24 cellular contexts compared by ENCODE assay signal in the genomic region with DNA sequence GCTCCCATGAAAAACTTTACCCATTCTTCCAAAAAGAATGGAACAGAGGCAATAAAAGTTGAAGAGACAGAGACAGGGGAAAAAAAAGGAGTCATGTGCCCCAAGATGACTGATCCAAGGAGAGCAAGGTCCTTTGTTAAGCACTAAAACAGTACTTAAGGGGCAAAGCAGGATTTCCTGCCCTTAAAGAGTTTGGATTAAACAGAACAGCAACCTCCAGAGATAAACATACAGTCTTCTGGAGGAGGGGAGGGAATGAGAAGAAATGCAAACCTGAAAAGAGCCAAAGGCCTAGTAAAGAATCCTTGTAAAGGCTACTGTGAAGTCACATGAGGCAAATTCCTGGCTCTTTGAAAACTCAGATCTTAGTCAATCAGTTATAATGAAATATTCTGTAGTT. TPM values are rescaled to one million over a fixed set of nuclear protein-coding genes. Genes with fewer than 3 reads are reported as not detected.
DNase-seq lines count a peak whose midpoint lies in the region; ATAC-seq and TF ChIP-seq lines count a peak whose summit lies in the region.
"Had no signal": no experiment of that assay in that cellular context is flagged by ENCODE, and none has a peak within 500 bp of the region (broad histone marks: within the 10 kb centered on the region; RNA-seq: fewer than 3 reads in every experiment).

No MANE protein-coding gene starts in this region.

- H3K9me3 ChIP-seq in H9 (ENCODE audit: control insufficient read depth, low read depth, low read length): no peaks in the 10 kb centered on the region
- H3K9me3 ChIP-seq in SJCRH30 (replicated peaks): no peaks in the 10 kb centered on the region
- no peaks in the 10 kb centered on the region for H3K9me3 ChIP-seq in PC-3 (ENCODE audit: low read length)
- H3K9me3 ChIP-seq: neutrophil, prostate gland, suprapubic skin had no signal

- no peak overlapping the region for H3K4me3 ChIP-seq in SJCRH30
- H3K4me3 ChIP-seq in PC-3 (ENCODE audit: low read length): no peak overlapping the region
- H3K4me3 ChIP-seq: prostate gland, suprapubic skin had no signal

- H3K4me1 Mint-ChIP-seq in H9 (peaks cover 34 to 45% of the 10 kb centered on the region in 2 experiments), mesothelial cell of epicardium (peaks cover 33% of the 10 kb centered on the region)

- no peak overlapping the region for H3K56ac ChIP-seq in H9 (ENCODE audit: insufficient read length, low read depth, low read length)

- H3K4me3 Mint-ChIP-seq in H9 (no peak overlapping the region), mesothelial cell of epicardium (no peak overlapping the region)
- H3K4me3 Mint-ChIP-seq: activated CD8-positive, alpha-beta T cell treated with anti-CD3 and anti-CD28 coated beads for 36 hours; activated naive CD8-positive, alpha-beta T cell; IgD-negative memory B cell had no signal

- no peak overlapping the region for H2BK12ac ChIP-seq in H9 (ENCODE audit: insufficient read length, low read depth, low read length)

- H3K36me3 Mint-ChIP-seq in H9 (ENCODE audit: insufficient read depth in 1 of 3, low read depth in 3 of 3) (peaks cover 0 to 2% (median 0%) of the 10 kb centered on the region in 3 experiments; a peak in 2 of 7 replicates), mesothelial cell of epicardium (peaks cover 4% of the 10 kb centered on the region)

- H3K23ac ChIP-seq in H9 (ENCODE audit: insufficient read length, low read depth, low read length): no peak overlapping the region

- no peak overlapping the region for H3T11ph ChIP-seq in H9 (ENCODE audit: low read length)

- H3K27ac ChIP-seq in H9 (ENCODE audit: insufficient read length, low read depth, low read length) (peak overlapping the region; percentile 88), SJCRH30 (no peak overlapping the region), PC-3 (ENCODE audit: low read length) (no peak overlapping the region)
- H3K27ac ChIP-seq: neutrophil, prostate gland, suprapubic skin had no signal

- CTCF ChIA-PET in PC-3 (lab: Charles Lee): no interaction called here

- H3K79me1 ChIP-seq in H9 (ENCODE audit: insufficient read depth, low read depth, low read length, poor library complexity, severe bottlenecking): no peaks in the 10 kb centered on the region

- H4K20me1 ChIP-seq in H9 (ENCODE audit: control insufficient read depth, insufficient read depth, insufficient read length) (no peaks in the 10 kb centered on the region), PC-3 (ENCODE audit: low read length) (no peaks in the 10 kb centered on the region)

- H3K4me2 ChIP-seq in H9 (ENCODE audit: insufficient read depth, insufficient read length, low read length) (no peak overlapping the region), PC-3 (ENCODE audit: low read length) (no peak overlapping the region)

- no peak for TF ChIP-seq CTCF in H9 (conservative IDR thresholded peaks at IDR 0.05)
- no peak for TF ChIP-seq CTCF in mesothelial cell of epicardium (IDR thresholded peaks at IDR 0.05; ENCODE audit: unreplicated experiment)
- no peak for TF ChIP-seq CTCF in PC-3 (conservative IDR thresholded peaks at IDR 0.05; ENCODE audit: low read depth, low read length)

- H3K36me3 ChIP-seq in SJCRH30 (no peaks in the 10 kb centered on the region), PC-3 (ENCODE audit: low read depth, low read length) (peaks cover under 1% of the 10 kb centered on the region; the same call in 1 of the 2 replicates)
- H3K36me3 ChIP-seq: prostate gland, suprapubic skin had no signal

- intact Hi-C loops in PC-3 (cut with micrococcal nuclease): no loop called here

- no peaks in the 10 kb centered on the region for H3K23me2 ChIP-seq in H9 (ENCODE audit: insufficient read length, low read depth, low read length, poor library complexity, severe bottlenecking)

- no peak overlapping the region for H2BK15ac ChIP-seq in H9 (ENCODE audit: low read depth, low read length)

- H4K5ac ChIP-seq in H9 (ENCODE audit: insufficient read length, low read depth, low read length): no peak overlapping the region

- no peak for ATAC-seq in GM18861 (IDR thresholded peaks at IDR 0.05; ENCODE audit: unreplicated experiment)
- ATAC-seq in PC-3: no peak
- no peak for ATAC-seq in HG03457 (IDR thresholded peaks at IDR 0.05; ENCODE audit: unreplicated experiment)

- H3K4me1 ChIP-seq in H9 (ENCODE audit: insufficient read depth, low read length) (peaks cover 4% of the 10 kb centered on the region; the same call in 1 of the 2 replicates), SJCRH30 (no peaks in the 10 kb centered on the region), PC-3 (ENCODE audit: insufficient read depth, low read length) (no peaks in the 10 kb centered on the region)
- H3K4me1 ChIP-seq: prostate gland, suprapubic skin had no signal

- H3K9ac ChIP-seq in H9 (ENCODE audit: extremely low read depth, insufficient read length, low read length) (no peak overlapping the region), PC-3 (ENCODE audit: low read length) (no peak overlapping the region)

- H2BK120ac ChIP-seq in H9 (ENCODE audit: low read depth, low read length, poor library complexity, severe bottlenecking): no peak overlapping the region

- H3K27ac Mint-ChIP-seq in H9 (peak overlapping the region; percentile 32 to 94 (median 90); a peak in 6 of 7 replicates), mesothelial cell of epicardium (peak overlapping the region; percentile 56)
- H3K27ac Mint-ChIP-seq: activated CD8-positive, alpha-beta T cell treated with anti-CD3 and anti-CD28 coated beads for 36 hours; activated naive CD8-positive, alpha-beta T cell; activated T-helper 2 cell treated with anti-CD3 and anti-CD28 coated beads, Interferon-gamma antibody, Interleukin-2, Interleukin-4, amounts not matched to agents 10 μg/mL and 5 μg/mL and 100 μg/mL, durations not matched to agents 14 hours and 24 hours and 36 hours; IgD-negative memory B cell had no signal

- DNase-seq in H9 (no peak), SK-MEL-5 (ENCODE audit: low read depth, low spot score) (peak; percentile 50), foreskin melanocyte (peak; percentile 56), mesothelial cell of epicardium (ENCODE audit: low spot score in 2 of 2, unreplicated experiment in 2 of 2) (no peak), SJCRH30 (no peak), PC-3 (no peak)
- DNase-seq: activated CD4-positive, CD25-positive, alpha-beta regulatory T cell treated with anti-CD3 and anti-CD28 coated beads, Interleukin-2, amount 50 U/mL, for 72 hours; activated CD8-positive, alpha-beta T cell treated with anti-CD3 and anti-CD28 coated beads for 36 hours; anterior cingulate cortex; cortex of kidney; DMS79; GF-D8; NCI-H1694; NCI-H2171 treated with DMSO at 0.1 percent for 48 hours; NCI-H524; stimulated activated naive CD4-positive, alpha-beta T cell had no signal

- H3K27me3 Mint-ChIP-seq in H9 (ENCODE audit: low read depth) (no peaks in the 10 kb centered on the region), mesothelial cell of epicardium (ENCODE audit: low read depth) (peaks cover 18% of the 10 kb centered on the region)
- H3K27me3 Mint-ChIP-seq: activated CD8-positive, alpha-beta T cell treated with anti-CD3 and anti-CD28 coated beads for 36 hours; activated naive CD8-positive, alpha-beta T cell; IgD-negative memory B cell had no signal

- H3K9me2 ChIP-seq in PC-3 (replicated peaks; ENCODE audit: low read length): no peaks in the 10 kb centered on the region

- H3K79me2 ChIP-seq in H9 (ENCODE audit: insufficient read depth, low read length) (no peaks in the 10 kb centered on the region), PC-3 (ENCODE audit: low read length) (no peaks in the 10 kb centered on the region)

- H4K8ac ChIP-seq in H9 (replicated peaks; ENCODE audit: insufficient read length, low read depth, low read length): no peak overlapping the region

- no peak overlapping the region for H3K14ac ChIP-seq in H9 (ENCODE audit: insufficient read depth, low read length)

- POLR2A ChIA-PET in PC-3 (lab: Charles Lee; ENCODE audit: unreplicated experiment): no interaction called here

- H4K91ac ChIP-seq in H9 (ENCODE audit: insufficient read length, low read depth, low read length): no peak overlapping the region

- no peak overlapping the region for H2AK5ac ChIP-seq in H9 (ENCODE audit: insufficient read length, low read length)

- no peak overlapping the region for H2BK5ac ChIP-seq in H9 (ENCODE audit: insufficient read length, low read length)

- H2BK20ac ChIP-seq in H9 (ENCODE audit: low read depth, low read length, poor library complexity, severe bottlenecking): no peak overlapping the region

- in situ Hi-C loops in SK-MEL-5 (cut with HindIII; ENCODE audit: low pct_unique_long_range_greater_than_20kb, low sequenced_read_pairs): no loop called here

- no peaks in the 10 kb centered on the region for H3K27me3 ChIP-seq in H9 (ENCODE audit: insufficient read depth, low read length)
- no peaks in the 10 kb centered on the region for H3K27me3 ChIP-seq in SJCRH30
- H3K27me3 ChIP-seq in PC-3 (ENCODE audit: low read length): no peaks in the 10 kb centered on the region
- H3K27me3 ChIP-seq: neutrophil, suprapubic skin had no signal

- no peaks in the 10 kb centered on the region for H3F3A ChIP-seq in PC-3 (ENCODE audit: low read length, unreplicated experiment)

- H2AFZ ChIP-seq in H9 (ENCODE audit: low read length) (no peak overlapping the region), PC-3 (ENCODE audit: low read length) (no peak overlapping the region)

- no TSS peak for BruUV-seq in PC-3 (replicated peaks; lab: Mats Ljungman, UMichigan)

- no peak overlapping the region for H3K18ac ChIP-seq in H9 (ENCODE audit: insufficient read length, low read depth, low read length)

- H3K9me3 Mint-ChIP-seq in H9: no peaks in the 10 kb centered on the region
- no peaks in the 10 kb centered on the region for H3K9me3 Mint-ChIP-seq in mesothelial cell of epicardium
- H3K9me3 Mint-ChIP-seq: activated CD8-positive, alpha-beta T cell treated with anti-CD3 and anti-CD28 coated beads for 36 hours; activated T-helper 2 cell treated with anti-CD3 and anti-CD28 coated beads, Interferon-gamma antibody, Interleukin-2, Interleukin-4, amounts not matched to agents 10 μg/mL and 5 μg/mL and 100 μg/mL, durations not matched to agents 14 hours and 24 hours and 36 hours; IgD-negative memory B cell had no signal

- no peak overlapping the region for H3K4ac ChIP-seq in H9 (ENCODE audit: low read depth, low read length)

RNA-seq across cellular contexts. Expression of a gene that starts 38.2 kb away (rescaled TPM):
- total RNA-seq in H9 (2021): 28.2 and 32.5 TPM in 2 replicates
- 25.9 and 26.3 TPM in 2 replicates for total RNA-seq in SK-MEL-5 (2014; rRNA removed; shearing (Covaris generic))
- polyA plus RNA-seq in SK-MEL-5 (2015; cell fraction: cytosol; rRNA removed): 17.6 and 20.2 TPM in 2 replicates
- polyA plus RNA-seq in SK-MEL-5 (2015; cell fraction: nucleus; rRNA removed): 18.6 and 23.7 TPM in 2 replicates
- 17.0 to 22.0 TPM (median 18.6 TPM) in 3 replicates for total RNA-seq in mesothelial cell of epicardium
- total RNA-seq in SJCRH30 (2014; rRNA removed; shearing (Covaris generic)): 14.0 and 14.1 TPM in 2 replicates
- total RNA-seq in PC-3 (2014; rRNA removed): 16.6 and 19.6 TPM in 2 replicates

Comparison
In these comparisons a context has a peak if more than half of its experiments do, and no peak if none do; other contexts are left out.
1. DNase-seq: peak in SK-MEL-5 (single experiment) and foreskin melanocyte (single experiment); none in H9 (single experiment), mesothelial cell of epicardium (0 of 2), SJCRH30 (0 of 2) and PC-3 (single experiment).